ENCODE assay signal across 18 cellular contexts in the genomic region with DNA sequence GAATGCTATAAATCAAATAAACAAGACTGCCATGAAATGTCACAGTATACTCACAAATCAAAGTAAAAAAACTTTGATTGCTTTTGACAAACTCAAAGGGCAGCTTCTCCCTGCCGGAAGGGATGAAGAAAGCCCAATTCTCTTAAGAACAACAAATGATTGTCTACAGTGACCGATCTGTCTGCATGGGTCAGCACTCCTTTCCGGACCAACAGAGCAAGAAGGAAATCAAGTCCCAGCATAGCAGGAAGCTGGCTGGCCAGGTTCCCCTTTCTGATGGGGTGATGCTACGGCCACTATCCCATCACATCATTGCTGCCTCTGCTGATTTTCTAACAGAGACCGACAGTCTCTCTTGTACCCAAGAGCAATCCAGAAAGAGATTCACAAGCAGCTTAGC. TPM values are rescaled to one million over a fixed set of nuclear protein-coding genes. Genes with fewer than 3 reads are reported as not detected.
DNase-seq lines count a peak whose midpoint lies in the region; ATAC-seq and TF ChIP-seq lines count a peak whose summit lies in the region.
"Had no signal": no experiment of that assay in that cellular context is flagged by ENCODE, and none has a peak within 500 bp of the region (broad histone marks: within the 10 kb centered on the region; RNA-seq: fewer than 3 reads in every experiment).

No MANE protein-coding gene starts in this region.

- H3K36me3 Mint-ChIP-seq in brain = peaks cover 17% of the 10 kb centered on the region

- H3K27ac ChIP-seq in SK-N-SH (ENCODE audit: low read depth in 2 of 2, low read length in 1 of 2) (no peak overlapping the region), foreskin keratinocyte (no peak overlapping the region)
- H3K27ac ChIP-seq: C4-2B, KMS-11, ovary, VCaP had no signal

- H3K79me2 ChIP-seq in SK-N-SH (ENCODE audit: insufficient read depth) = no peaks in the 10 kb centered on the region

- no peaks in the 10 kb centered on the region for H4K20me1 ChIP-seq in SK-N-SH (ENCODE audit: insufficient read depth)

- TF ChIP-seq CTCF in brain (conservative IDR thresholded peaks at IDR 0.05) (no peak), SK-N-SH (IDR thresholded peaks at IDR 0.05) (no peak), foreskin keratinocyte (conservative IDR thresholded peaks at IDR 0.05) (no peak)

- ATAC-seq in GM18505 (IDR thresholded peaks at IDR 0.05; ENCODE audit: unreplicated experiment) = peak; percentile 69
- peak; percentile 72 for ATAC-seq in sciatic nerve
- ATAC-seq in GM18517 (IDR thresholded peaks at IDR 0.05; ENCODE audit: unreplicated experiment) = no peak
- no peak for ATAC-seq in foreskin keratinocyte

- DNase-seq in left kidney (ENCODE audit: low read depth, low spot score) (peak; percentile 87), sciatic nerve (ENCODE audit: low spot score) (no peak), SK-N-SH (no peak), GM03348 (ENCODE audit: low spot score) (no peak), foreskin keratinocyte (no peak)
- DNase-seq: activated T-cell treated with anti-CD3 and anti-CD28 coated beads, Interleukin-2, amount 50 U/mL, for 24 hours; erythroblast; NCI-H2081 treated with DMSO at 0.1 percent for 48 hours; trophoblast cell had no signal

- TF ChIP-seq EP300 in SK-N-SH (IDR thresholded peaks at IDR 0.05; ENCODE audit: borderline replicate concordance in 1 of 2, low read depth in 1 of 2, low read length in 1 of 2) = no peak

- H3K4me3 Mint-ChIP-seq in brain = peak overlapping the region in 4 of 5 experiments; percentile 55 to 79 (median 70)
- H3K4me3 Mint-ChIP-seq: activated T-cell treated with anti-CD3 and anti-CD28 coated beads, Interleukin-2, amount 50 U/mL, for 24 hours had no signal

- H3K27me3 Mint-ChIP-seq in brain = no peaks in the 10 kb centered on the region
- H3K27me3 Mint-ChIP-seq: activated T-cell treated with anti-CD3 and anti-CD28 coated beads, Interleukin-2, amount 50 U/mL, for 24 hours had no signal

- 93% methylated on average over 4 of the region's 5 CpGs for WGBS in SK-N-SH (ENCODE audit: low lambda C conversion rate)

- H3K36me3 ChIP-seq in SK-N-SH (replicated peaks in 1 of 2; ENCODE audit: control insufficient read depth in 1 of 2, insufficient read depth in 2 of 2, low read length in 1 of 2) = no peaks in the 10 kb centered on the region
- H3K36me3 ChIP-seq: ovary, Peyer's patch had no signal

- no peaks in the 10 kb centered on the region for H3K4me1 ChIP-seq in SK-N-SH (ENCODE audit: control insufficient read depth in 1 of 2, insufficient read depth in 2 of 2, low read depth in 1 of 2, low read length in 1 of 2)
- peaks cover 11% of the 10 kb centered on the region for H3K4me1 ChIP-seq in foreskin keratinocyte

- POLR2A ChIA-PET in SK-N-SH (lab: Yijun Ruan, JAX) = no interaction called here

- H3K27me3 ChIP-seq in SK-N-SH (ENCODE audit: insufficient read depth) (no peaks in the 10 kb centered on the region), foreskin keratinocyte (no peaks in the 10 kb centered on the region)
- H3K27me3 ChIP-seq: ovary, Peyer's patch had no signal

- TF ChIP-seq RAD21 in SK-N-SH (IDR thresholded peaks at IDR 0.05; ENCODE audit: low read length) = no peak

- TF ChIP-seq POLR2A in GM18505 (IDR thresholded peaks at IDR 0.05; ENCODE audit: borderline replicate concordance, extremely low read depth, insufficient read depth, insufficient read length) = no peak

- no peaks in the 10 kb centered on the region for H3F3A ChIP-seq in SK-N-SH (replicated peaks; ENCODE audit: insufficient read depth)

- H3K9me3 Mint-ChIP-seq in brain = no peaks in the 10 kb centered on the region
- H3K9me3 Mint-ChIP-seq: activated T-cell treated with anti-CD3 and anti-CD28 coated beads, Interleukin-2, amount 50 U/mL, for 24 hours had no signal

- H3K27ac Mint-ChIP-seq in brain = peak overlapping the region in 3 of 5 experiments; percentile 69 to 84 (median 74)
- H3K27ac Mint-ChIP-seq: activated T-cell treated with anti-CD3 and anti-CD28 coated beads, Interleukin-2, amount 50 U/mL, for 24 hours had no signal

- H3K4me2 ChIP-seq in SK-N-SH = no peak overlapping the region
- H3K4me2 ChIP-seq: KMS-11 had no signal

- H2AFZ ChIP-seq in SK-N-SH (ENCODE audit: low read depth) = no peak overlapping the region

- no peaks in the 10 kb centered on the region for H3K9me3 ChIP-seq in SK-N-SH
- H3K9me3 ChIP-seq: ovary, Peyer's patch had no signal

- CTCF ChIA-PET in SK-N-SH (lab: Yijun Ruan, JAX) = no interaction called here

- H3K4me3 ChIP-seq in SK-N-SH (ENCODE audit: low read depth in 2 of 2, low read length in 1 of 2) = no peak overlapping the region
- H3K4me3 ChIP-seq: ovary had no signal

- H3K9me2 ChIP-seq in SK-N-SH = no peaks in the 10 kb centered on the region

- intact Hi-C loops in sciatic nerve (cut with DNase I) = no loop called here

- peaks cover 48% of the 10 kb centered on the region for H3K4me1 Mint-ChIP-seq in brain

- H3K9ac ChIP-seq in SK-N-SH = no peak overlapping the region
- H3K9ac ChIP-seq: KMS-11 had no signal

TF ChIP-seq in SK-N-SH, 30 proteins besides CTCF, POLR2A, EP300 and RAD21 (continues in another document):
- TF ChIP-seq, protein P1, sequence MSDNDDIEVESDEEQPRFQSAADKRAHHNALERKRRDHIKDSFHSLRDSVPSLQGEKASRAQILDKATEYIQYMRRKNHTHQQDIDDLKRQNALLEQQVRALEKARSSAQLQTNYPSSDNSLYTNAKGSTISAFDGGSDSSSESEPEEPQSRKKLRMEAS (IDR thresholded peaks at IDR 0.05; ENCODE audit: low read depth) = no peak
- TF ChIP-seq NFIC (IDR thresholded peaks at IDR 0.05; ENCODE audit: borderline replicate concordance) = no peak
- TF ChIP-seq, protein P2, sequence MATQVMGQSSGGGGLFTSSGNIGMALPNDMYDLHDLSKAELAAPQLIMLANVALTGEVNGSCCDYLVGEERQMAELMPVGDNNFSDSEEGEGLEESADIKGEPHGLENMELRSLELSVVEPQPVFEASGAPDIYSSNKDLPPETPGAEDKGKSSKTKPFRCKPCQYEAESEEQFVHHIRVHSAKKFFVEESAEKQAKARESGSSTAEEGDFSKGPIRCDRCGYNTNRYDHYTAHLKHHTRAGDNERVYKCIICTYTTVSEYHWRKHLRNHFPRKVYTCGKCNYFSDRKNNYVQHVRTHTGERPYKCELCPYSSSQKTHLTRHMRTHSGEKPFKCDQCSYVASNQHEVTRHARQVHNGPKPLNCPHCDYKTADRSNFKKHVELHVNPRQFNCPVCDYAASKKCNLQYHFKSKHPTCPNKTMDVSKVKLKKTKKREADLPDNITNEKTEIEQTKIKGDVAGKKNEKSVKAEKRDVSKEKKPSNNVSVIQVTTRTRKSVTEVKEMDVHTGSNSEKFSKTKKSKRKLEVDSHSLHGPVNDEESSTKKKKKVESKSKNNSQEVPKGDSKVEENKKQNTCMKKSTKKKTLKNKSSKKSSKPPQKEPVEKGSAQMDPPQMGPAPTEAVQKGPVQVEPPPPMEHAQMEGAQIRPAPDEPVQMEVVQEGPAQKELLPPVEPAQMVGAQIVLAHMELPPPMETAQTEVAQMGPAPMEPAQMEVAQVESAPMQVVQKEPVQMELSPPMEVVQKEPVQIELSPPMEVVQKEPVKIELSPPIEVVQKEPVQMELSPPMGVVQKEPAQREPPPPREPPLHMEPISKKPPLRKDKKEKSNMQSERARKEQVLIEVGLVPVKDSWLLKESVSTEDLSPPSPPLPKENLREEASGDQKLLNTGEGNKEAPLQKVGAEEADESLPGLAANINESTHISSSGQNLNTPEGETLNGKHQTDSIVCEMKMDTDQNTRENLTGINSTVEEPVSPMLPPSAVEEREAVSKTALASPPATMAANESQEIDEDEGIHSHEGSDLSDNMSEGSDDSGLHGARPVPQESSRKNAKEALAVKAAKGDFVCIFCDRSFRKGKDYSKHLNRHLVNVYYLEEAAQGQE (IDR thresholded peaks at IDR 0.05; ENCODE audit: low read depth, low read length) = no peak
- no peak for TF ChIP-seq FOXM1 (IDR thresholded peaks at IDR 0.05; ENCODE audit: low read depth)
- no peak for TF ChIP-seq GABPA (IDR thresholded peaks at IDR 0.05; ENCODE audit: low read depth)
- no peak for TF ChIP-seq RXRA (IDR thresholded peaks at IDR 0.05; ENCODE audit: borderline replicate concordance, low read depth)
- TF ChIP-seq SIN3A (IDR thresholded peaks at IDR 0.05; ENCODE audit: borderline replicate concordance, low read depth, low read length) = no peak
- no peak for TF ChIP-seq MEF2A (IDR thresholded peaks at IDR 0.05; ENCODE audit: borderline replicate concordance, low read depth)
- TF ChIP-seq, protein P3, sequence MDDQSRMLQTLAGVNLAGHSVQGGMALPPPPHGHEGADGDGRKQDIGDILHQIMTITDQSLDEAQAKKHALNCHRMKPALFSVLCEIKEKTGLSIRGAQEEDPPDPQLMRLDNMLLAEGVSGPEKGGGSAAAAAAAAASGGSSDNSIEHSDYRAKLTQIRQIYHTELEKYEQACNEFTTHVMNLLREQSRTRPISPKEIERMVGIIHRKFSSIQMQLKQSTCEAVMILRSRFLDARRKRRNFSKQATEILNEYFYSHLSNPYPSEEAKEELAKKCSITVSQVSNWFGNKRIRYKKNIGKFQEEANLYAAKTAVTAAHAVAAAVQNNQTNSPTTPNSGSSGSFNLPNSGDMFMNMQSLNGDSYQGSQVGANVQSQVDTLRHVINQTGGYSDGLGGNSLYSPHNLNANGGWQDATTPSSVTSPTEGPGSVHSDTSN (IDR thresholded peaks at IDR 0.05) = no peak
- no peak for TF ChIP-seq ELF1 (IDR thresholded peaks at IDR 0.05)
- TF ChIP-seq YY1 (IDR thresholded peaks at IDR 0.05; ENCODE audit: low read depth) = no peak
- no peak for TF ChIP-seq POLR2AphosphoS5 (IDR thresholded peaks at IDR 0.05; ENCODE audit: low read depth, low read length)

RNA-seq across cellular contexts. Expression of gene C1QTNF3, which starts 0.7 kb away (rescaled TPM):
- polyA plus RNA-seq in brain (ENCODE audit: insufficient read depth, low read depth, low replicate concordance) = 2.4 TPM
- total RNA-seq in sciatic nerve = 11.7 TPM
- 1.5 and 1.6 TPM in 2 replicates for polyA plus RNA-seq in SK-N-SH (2012; rRNA removed)
- polyA plus RNA-seq in SK-N-SH (2012; cell fraction: cytosol; rRNA removed) = 0.83 and 0.95 TPM in 2 replicates
- polyA plus RNA-seq in SK-N-SH (2012; cell fraction: nucleus; rRNA removed) = 7.5 and 10.7 TPM in 2 replicates
- total RNA-seq in foreskin keratinocyte = 0.32 and 0.41 TPM in 2 replicates
- 0.16 and 0.30 TPM in 2 replicates for polyA plus RNA-seq in foreskin keratinocyte

RNA-seq across cellular contexts. Expression of gene AMACR, which starts 34.5 kb away (rescaled TPM):
- polyA plus RNA-seq in brain (ENCODE audit: insufficient read depth, low read depth, low replicate concordance) (23.1 TPM), SK-N-SH (2012; rRNA removed) (11.8 and 14.0 TPM in 2 replicates), foreskin keratinocyte (9.0 and 9.2 TPM in 2 replicates)
- total RNA-seq in sciatic nerve (7.6 TPM), foreskin keratinocyte (11.8 and 15.2 TPM in 2 replicates)
- 13.0 and 14.4 TPM in 2 replicates for polyA plus RNA-seq in SK-N-SH (2012; cell fraction: cytosol; rRNA removed)
- 6.7 and 9.7 TPM in 2 replicates for polyA plus RNA-seq in SK-N-SH (2012; cell fraction: nucleus; rRNA removed)

RNA-seq across cellular contexts. Expression of gene SLC45A2, which starts 57.8 kb away (rescaled TPM):
- 0.15 TPM for polyA plus RNA-seq in brain (ENCODE audit: insufficient read depth, low read depth, low replicate concordance)
- not detected for total RNA-seq in sciatic nerve
- 0.02 TPM in 1 of 2 replicates, not detected in the other for polyA plus RNA-seq in SK-N-SH (2012; rRNA removed)
- 0.01 TPM in 1 of 2 replicates, not detected in the other for polyA plus RNA-seq in SK-N-SH (2012; cell fraction: cytosol; rRNA removed)
- 0.12 and 0.15 TPM in 2 replicates for polyA plus RNA-seq in SK-N-SH (2012; cell fraction: nucleus; rRNA removed)
- total RNA-seq in foreskin keratinocyte = not detected in 2 replicates
- polyA plus RNA-seq in foreskin keratinocyte = not detected in 2 replicates
- total RNA-seq: H4, Peyer's patch had no signal
- polyA plus RNA-seq: ovary had no signal

Comparison
In these comparisons a context has a peak if more than half of its experiments do, and no peak if none do; other contexts are left out.
1. ATAC-seq: peak in GM18505 (single experiment) and sciatic nerve (single experiment); none in GM18517 (single experiment) and foreskin keratinocyte (single experiment).